ENCODE assay signal across 14 cellular contexts in the genomic region with DNA sequence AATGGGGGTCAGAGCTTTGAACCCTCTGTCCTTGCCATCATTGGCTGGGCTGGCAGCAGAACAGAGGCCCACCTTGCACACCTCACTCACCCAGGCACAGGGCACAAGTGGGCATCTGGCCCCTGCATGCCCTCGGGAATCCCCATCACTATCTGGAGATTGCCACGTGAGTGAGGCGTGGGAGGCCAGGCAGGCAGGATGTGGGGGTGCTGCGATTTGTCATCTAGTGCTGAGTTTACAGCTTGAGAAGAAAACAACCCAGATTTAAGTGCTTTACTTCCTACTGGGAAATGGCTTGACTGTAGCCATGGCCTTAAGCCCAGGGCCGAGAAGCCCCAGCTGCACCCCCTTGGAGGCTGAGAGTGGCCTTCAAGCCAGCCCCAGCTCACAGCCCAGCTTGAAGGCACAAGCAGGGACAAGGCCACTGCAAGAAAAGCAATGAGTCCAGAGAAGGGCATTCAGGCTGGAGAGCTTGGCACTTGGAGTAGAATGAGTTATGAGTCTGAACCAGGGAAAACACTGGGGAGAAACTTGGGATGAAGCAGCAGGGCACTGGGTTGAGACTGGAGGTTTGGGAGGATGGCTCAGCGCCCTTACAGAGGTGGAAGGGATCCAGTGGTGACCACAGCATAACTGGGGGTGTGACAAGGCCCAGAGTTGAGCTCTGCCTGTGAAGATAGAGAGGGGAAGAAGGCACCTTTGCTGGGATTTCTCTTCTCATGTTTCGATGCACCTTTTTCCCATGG.
A peak's percentile ranks its signal among the peaks of the same experiment; 100 is the strongest.
DNase-seq lines count a peak whose midpoint lies in the region; ATAC-seq and TF ChIP-seq lines count a peak whose summit lies in the region.
"Had no signal": no experiment of that assay in that cellular context is flagged by ENCODE, and none has a peak within 500 bp of the region (broad histone marks: within the 10 kb centered on the region; RNA-seq: fewer than 3 reads in every experiment).

No MANE protein-coding gene starts in this region.

- H3K36me3 Mint-ChIP-seq in activated naive CD4-positive, alpha-beta T cell treated with anti-CD3 and anti-CD28 coated beads for 36 hours (ENCODE audit: low read depth): no peaks in the 10 kb centered on the region
- no peaks in the 10 kb centered on the region for H3K36me3 Mint-ChIP-seq in activated naive CD8-positive, alpha-beta T cell treated with anti-CD3 and anti-CD28 coated beads, Interleukin-2, amount 50 U/mL, for 24 hours (ENCODE audit: low read depth)
- no peaks in the 10 kb centered on the region for H3K36me3 Mint-ChIP-seq in CD4-positive, alpha-beta T cell (ENCODE audit: low read depth)

- H3K27ac Mint-ChIP-seq in activated naive CD4-positive, alpha-beta T cell treated with anti-CD3 and anti-CD28 coated beads for 36 hours: no peak overlapping the region
- no peak overlapping the region for H3K27ac Mint-ChIP-seq in activated naive CD8-positive, alpha-beta T cell treated with anti-CD3 and anti-CD28 coated beads, Interleukin-2, amount 50 U/mL, for 24 hours
- H3K27ac Mint-ChIP-seq in CD4-positive, alpha-beta T cell: no peak overlapping the region
- H3K27ac Mint-ChIP-seq: T-helper 2 cell treated with Interferon-gamma antibody and Interleukin-4, amounts not matched to agents 5 μg/mL and 100 μg/mL, for 36 hours had no signal

- TF ChIP-seq CTCF in fibroblast of the aortic adventitia (IDR thresholded peaks at IDR 0.05; ENCODE audit: insufficient read depth, low read length): no peak
- no peak for TF ChIP-seq CTCF in CD4-positive, alpha-beta T cell (IDR thresholded peaks at IDR 0.05)

- no peaks in the 10 kb centered on the region for H3K4me1 Mint-ChIP-seq in activated naive CD4-positive, alpha-beta T cell treated with anti-CD3 and anti-CD28 coated beads for 36 hours (ENCODE audit: low read depth)
- no peaks in the 10 kb centered on the region for H3K4me1 Mint-ChIP-seq in activated naive CD8-positive, alpha-beta T cell treated with anti-CD3 and anti-CD28 coated beads, Interleukin-2, amount 50 U/mL, for 24 hours
- H3K4me1 Mint-ChIP-seq in CD4-positive, alpha-beta T cell (ENCODE audit: low read depth): no peaks in the 10 kb centered on the region

- CTCF ChIA-PET in activated naive CD4-positive, alpha-beta T cell treated with anti-CD3 and anti-CD28 coated beads for 36 hours (lab: Charles Lee): interaction anchor here (0.6 kb wide), 1 partner anchor 63 kb away, joined by 3 read pairs; no protein-coding TSS in a partner anchor
- CTCF ChIA-PET in CD4-positive, alpha-beta T cell (lab: Charles Lee): no interaction called here

- H3K27me3 Mint-ChIP-seq in activated naive CD4-positive, alpha-beta T cell treated with anti-CD3 and anti-CD28 coated beads for 36 hours (ENCODE audit: low read depth): peaks cover 11% of the 10 kb centered on the region
- no peaks in the 10 kb centered on the region for H3K27me3 Mint-ChIP-seq in activated naive CD8-positive, alpha-beta T cell treated with anti-CD3 and anti-CD28 coated beads, Interleukin-2, amount 50 U/mL, for 24 hours
- peaks cover 5% of the 10 kb centered on the region for H3K27me3 Mint-ChIP-seq in CD4-positive, alpha-beta T cell

- peaks cover 5% of the 10 kb centered on the region for H3K9me3 Mint-ChIP-seq in activated naive CD4-positive, alpha-beta T cell treated with anti-CD3 and anti-CD28 coated beads for 36 hours
- H3K9me3 Mint-ChIP-seq in activated naive CD8-positive, alpha-beta T cell treated with anti-CD3 and anti-CD28 coated beads, Interleukin-2, amount 50 U/mL, for 24 hours: peaks cover 8% of the 10 kb centered on the region
- no peaks in the 10 kb centered on the region for H3K9me3 Mint-ChIP-seq in CD4-positive, alpha-beta T cell
- H3K9me3 Mint-ChIP-seq: T-helper 2 cell treated with Interferon-gamma antibody and Interleukin-4, amounts not matched to agents 5 μg/mL and 100 μg/mL, for 36 hours had no signal

- intact Hi-C loops in activated naive CD4-positive, alpha-beta T cell treated with anti-CD3 and anti-CD28 coated beads for 36 hours (cut with micrococcal nuclease): no loop called here
- intact Hi-C loops in CD4-positive, alpha-beta T cell (cut with DNase I, micrococcal nuclease): no loop called here

- no peak overlapping the region for H3K27ac ChIP-seq in CD4-positive, alpha-beta T cell (ENCODE audit: low read depth, low read length)
- H3K27ac ChIP-seq: gastrocnemius medialis had no signal

- DNase-seq in activated naive CD4-positive, alpha-beta T cell treated with anti-CD3 and anti-CD28 coated beads for 36 hours: peak; percentile 11
- DNase-seq in activated naive CD4-positive, alpha-beta T cell treated with anti-CD3 and anti-CD28 coated beads, Interleukin-2, amount 50 U/mL, for 16 hours: no peak
- peak; percentile 32 for DNase-seq in fibroblast of the aortic adventitia (ENCODE audit: low read depth)
- peak; percentile 67 for DNase-seq in stromal cell of bone marrow (ENCODE audit: low read depth)
- DNase-seq in activated naive CD8-positive, alpha-beta T cell treated with anti-CD3 and anti-CD28 coated beads, Interleukin-2, amount 50 U/mL, for 24 hours: no peak
- no peak for DNase-seq in NCI-H146 (lab: John Stamatoyannopoulos, UW)
- no peak for DNase-seq in CD4-positive, alpha-beta T cell
- DNase-seq: activated T-cell treated with anti-CD3 and anti-CD28 coated beads for 4 hours, cerebellar nuclear complex, gastrocnemius medialis, MV-4-11, NCI-H82 had no signal

- POLR2A ChIA-PET in CD4-positive, alpha-beta T cell (lab: Charles Lee): no interaction called here

- ATAC-seq in HG02938 (IDR thresholded peaks at IDR 0.05; ENCODE audit: unreplicated experiment): peak; percentile 45
- no peak for ATAC-seq in activated naive CD8-positive, alpha-beta T cell treated with anti-CD3 and anti-CD28 coated beads, Interleukin-2, amount 50 U/mL, for 24 hours
- ATAC-seq in CD4-positive, alpha-beta T cell (ENCODE audit: poor library complexity): no peak
- ATAC-seq: gastrocnemius medialis had no signal

- H3K9me3 ChIP-seq in CD4-positive, alpha-beta T cell (ENCODE audit: control insufficient read depth, low read length): no peaks in the 10 kb centered on the region
- H3K9me3 ChIP-seq: gastrocnemius medialis had no signal

- H3K27me3 ChIP-seq in CD4-positive, alpha-beta T cell (ENCODE audit: control insufficient read depth, insufficient read depth, low read length): peaks cover 3% of the 10 kb centered on the region
- H3K27me3 ChIP-seq: gastrocnemius medialis had no signal

- no peak overlapping the region for H3K4me3 ChIP-seq in fibroblast of the aortic adventitia (ENCODE audit: low read depth, low read length)
- H3K4me3 ChIP-seq: gastrocnemius medialis had no signal

- H3K4me3 Mint-ChIP-seq in activated naive CD4-positive, alpha-beta T cell treated with anti-CD3 and anti-CD28 coated beads for 36 hours: no peak overlapping the region
- no peak overlapping the region for H3K4me3 Mint-ChIP-seq in activated naive CD8-positive, alpha-beta T cell treated with anti-CD3 and anti-CD28 coated beads, Interleukin-2, amount 50 U/mL, for 24 hours
- no peak overlapping the region for H3K4me3 Mint-ChIP-seq in CD4-positive, alpha-beta T cell
- H3K4me3 Mint-ChIP-seq: T-helper 2 cell treated with Interferon-gamma antibody and Interleukin-4, amounts not matched to agents 5 μg/mL and 100 μg/mL, for 36 hours had no signal

Comparison
In these comparisons a context has a peak if more than half of its experiments do, and no peak if none do; other contexts are left out.
1. DNase-seq: peak in activated naive CD4-positive, alpha-beta T cell treated with anti-CD3 and anti-CD28 coated beads for 36 hours (single experiment), fibroblast of the aortic adventitia (single experiment) and stromal cell of bone marrow (single experiment); none in activated naive CD4-positive, alpha-beta T cell treated with anti-CD3 and anti-CD28 coated beads, Interleukin-2, amount 50 U/mL, for 16 hours (single experiment), activated naive CD8-positive, alpha-beta T cell treated with anti-CD3 and anti-CD28 coated beads, Interleukin-2, amount 50 U/mL, for 24 hours (single experiment), NCI-H146 (single experiment) and CD4-positive, alpha-beta T cell (0 of 10).